Comparison of ENCODE assay signal across 13 cellular contexts in genomic region chr5:73946926-73947455, GRCh38.
DNase-seq lines count a peak whose midpoint lies in the region; TF ChIP-seq lines count a peak whose summit lies in the region.
"Had no signal": no experiment of that assay in that cellular context is flagged by ENCODE, and none has a peak within 500 bp of the region (broad histone marks: within the 10 kb centered on the region; RNA-seq: fewer than 3 reads in every experiment).

No MANE protein-coding gene starts in this region.

- H3K4me3 Mint-ChIP-seq in Calu3 (ENCODE audit: low read depth, unreplicated experiment) (no peak overlapping the region), brain (peak overlapping the region in 4 of 5 experiments; percentile 22 to 77 (median 72)), nephron (peak overlapping the region; percentile 2 to 18 (median 18)), progenitor cell of endocrine pancreas (ENCODE audit: low read depth) (no peak overlapping the region), HFFc6 (no peak overlapping the region)
- H3K4me3 Mint-ChIP-seq: B cell; CD4-positive, alpha-beta memory T cell had no signal

- no peak for TF ChIP-seq CTCF in Calu3 (IDR thresholded peaks at IDR 0.05; ENCODE audit: unreplicated experiment)
- TF ChIP-seq CTCF in brain (conservative IDR thresholded peaks at IDR 0.05): no peak
- no peak for TF ChIP-seq CTCF in nephron (IDR thresholded peaks at IDR 0.05; ENCODE audit: unreplicated experiment in 3 of 3)
- no peak for TF ChIP-seq CTCF in progenitor cell of endocrine pancreas (IDR thresholded peaks at IDR 0.05; ENCODE audit: unreplicated experiment)
- TF ChIP-seq CTCF in HFFc6 (IDR thresholded peaks at IDR 0.05): no peak

- CTCF ChIA-PET in Calu3 (lab: Charles Lee): interaction anchor here (0.7 kb wide), 1 partner anchor 988 kb away, joined by 5 read pairs; no protein-coding TSS in a partner anchor

- H3K4me1 Mint-ChIP-seq in Calu3 (ENCODE audit: low read depth, unreplicated experiment): no peaks in the 10 kb centered on the region
- peaks cover 60% of the 10 kb centered on the region for H3K4me1 Mint-ChIP-seq in brain
- H3K4me1 Mint-ChIP-seq in nephron: peaks cover 47% of the 10 kb centered on the region
- H3K4me1 Mint-ChIP-seq in progenitor cell of endocrine pancreas (ENCODE audit: low read depth): no peaks in the 10 kb centered on the region
- H3K4me1 Mint-ChIP-seq in HFFc6 (ENCODE audit: low read depth): peaks cover 35% of the 10 kb centered on the region
- H3K4me1 Mint-ChIP-seq: B cell; CD4-positive, alpha-beta memory T cell had no signal

- H3K27me3 Mint-ChIP-seq in Calu3 (ENCODE audit: unreplicated experiment) (no peaks in the 10 kb centered on the region), brain (peaks cover 7% of the 10 kb centered on the region), nephron (ENCODE audit: low read depth) (no peaks in the 10 kb centered on the region), progenitor cell of endocrine pancreas (no peaks in the 10 kb centered on the region), HFFc6 (ENCODE audit: insufficient read depth) (peaks cover 4% of the 10 kb centered on the region; the same call in 1 of the 2 replicates)

- H3K27ac Mint-ChIP-seq in Calu3 (ENCODE audit: unreplicated experiment) (no peak overlapping the region), brain (peak overlapping the region; percentile 69 to 94 (median 90)), nephron (peak overlapping the region; percentile 93 to 98 (median 97)), progenitor cell of endocrine pancreas (no peak overlapping the region), HFFc6 (no peak overlapping the region)
- H3K27ac Mint-ChIP-seq: B cell; CD4-positive, alpha-beta memory T cell had no signal

- no peak for DNase-seq in Calu3
- DNase-seq in NCI-H1694 (lab: John Stamatoyannopoulos, UW): peak; percentile 4
- no peak for DNase-seq in progenitor cell of endocrine pancreas (ENCODE audit: low spot score, unreplicated experiment)
- DNase-seq in HFFc6: no peak
- DNase-seq in NK-92 treated with Interleukin-12 subunit alpha and Interleukin-12 subunit beta, amount 100 ng/mL, for 24 hours (lab: John Stamatoyannopoulos, UW): no peak
- DNase-seq in NCI-H526 treated with DMSO at 0.1 percent for 48 hours (lab: John Stamatoyannopoulos, UW): no peak
- DNase-seq: CD4-positive, alpha-beta memory T cell; KG1; NCI-H2029 treated with DMSO at 0.1 percent for 48 hours; SIG-M5 had no signal

- intact Hi-C loops in Calu3 (cut with micrococcal nuclease; ENCODE audit: unreplicated experiment): no loop called here

- H3K36me3 Mint-ChIP-seq in Calu3 (ENCODE audit: insufficient read depth, unreplicated experiment): peaks cover 14% of the 10 kb centered on the region
- no peaks in the 10 kb centered on the region for H3K36me3 Mint-ChIP-seq in brain
- peaks cover 18% of the 10 kb centered on the region for H3K36me3 Mint-ChIP-seq in nephron (ENCODE audit: low read depth)
- peaks cover 5% of the 10 kb centered on the region for H3K36me3 Mint-ChIP-seq in progenitor cell of endocrine pancreas (ENCODE audit: insufficient read depth)
- H3K36me3 Mint-ChIP-seq in HFFc6 (ENCODE audit: low read depth): peaks cover 18% of the 10 kb centered on the region
- H3K36me3 Mint-ChIP-seq: CD4-positive, alpha-beta memory T cell had no signal

- BruUV-seq in Calu3 (replicated peaks; lab: Mats Ljungman, UMichigan): TSS peak; percentile 7

- H3K9me3 Mint-ChIP-seq in Calu3 (ENCODE audit: low read depth, unreplicated experiment) (peaks cover 4% of the 10 kb centered on the region), brain (peaks cover 0 to 13% (median 7%) of the 10 kb centered on the region in 5 experiments), nephron (peaks cover 10% of the 10 kb centered on the region), progenitor cell of endocrine pancreas (ENCODE audit: low read depth) (peaks cover 4% of the 10 kb centered on the region), HFFc6 (peaks cover 8% of the 10 kb centered on the region; the same call in 1 of the 2 replicates)

Comparison
In these comparisons a context has a peak if more than half of its experiments do, and no peak if none do; other contexts are left out.
1. H3K27ac Mint-ChIP-seq: peak in brain (5 of 5) and nephron (3 of 3); none in Calu3 (single experiment), progenitor cell of endocrine pancreas (single experiment) and HFFc6 (single experiment).
2. H3K4me3 Mint-ChIP-seq: peak in brain (4 of 5) and nephron (3 of 3); none in Calu3 (single experiment), progenitor cell of endocrine pancreas (single experiment) and HFFc6 (single experiment).